8 cellular contexts compared by ENCODE assay signal in genomic region chr14:52729585-52729924, GRCh38. TPM values are rescaled to one million over a fixed set of nuclear protein-coding genes. Genes with fewer than 3 reads are reported as not detected.
DNase-seq lines count a peak whose midpoint lies in the region; ATAC-seq and TF ChIP-seq lines count a peak whose summit lies in the region.

No MANE protein-coding gene starts in this region.

- no peaks in the 10 kb centered on the region for H3K27me3 ChIP-seq in A673 (replicated peaks; ENCODE audit: insufficient read depth, low read depth, low read length, poor library complexity)
- H3K27me3 ChIP-seq in naive thymus-derived CD4-positive, alpha-beta T cell (ENCODE audit: control insufficient read depth in 2 of 2, insufficient read depth in 2 of 2, low read length in 2 of 2): no peaks in the 10 kb centered on the region

- peaks cover 6% of the 10 kb centered on the region for H3K36me3 Mint-ChIP-seq in IgD-negative memory B cell
- H3K36me3 Mint-ChIP-seq in central memory CD8-positive, alpha-beta T cell (ENCODE audit: insufficient read depth): peaks cover 47% of the 10 kb centered on the region
- H3K36me3 Mint-ChIP-seq in naive thymus-derived CD4-positive, alpha-beta T cell: peaks cover 6 to 29% (median 24%) of the 10 kb centered on the region in 5 donors

- no peaks in the 10 kb centered on the region for H3K9me3 ChIP-seq in A673 (ENCODE audit: low read depth, low read length, poor library complexity, severe bottlenecking)
- no peaks in the 10 kb centered on the region for H3K9me3 ChIP-seq in naive thymus-derived CD4-positive, alpha-beta T cell (ENCODE audit: control insufficient read depth in 2 of 3, low read length in 3 of 3)

- no peaks in the 10 kb centered on the region for H3K27me3 Mint-ChIP-seq in IgD-negative memory B cell
- no peaks in the 10 kb centered on the region for H3K27me3 Mint-ChIP-seq in central memory CD8-positive, alpha-beta T cell
- H3K27me3 Mint-ChIP-seq in naive thymus-derived CD4-positive, alpha-beta T cell: no peaks in the 10 kb centered on the region

- 2 to 5% methylated on average over 8 of the region's 8 CpGs for WGBS in lower leg skin, 2 donors

- TF ChIP-seq CTCF in A673 (conservative IDR thresholded peaks at IDR 0.05; ENCODE audit: low read depth, low read length): no peak
- no peak for TF ChIP-seq CTCF in lower leg skin (IDR thresholded peaks at IDR 0.05)

- DNase-seq in A673 (ENCODE audit: low spot score): no peak
- no peak for DNase-seq in central memory CD8-positive, alpha-beta T cell (ENCODE audit: low spot score in 2 of 2)
- DNase-seq in naive thymus-derived CD4-positive, alpha-beta T cell: no peak
- DNase-seq in lower leg skin (ENCODE audit: low spot score in 2 of 2): no peak
- no peak for DNase-seq in cerebellar nuclear complex (lab: John Stamatoyannopoulos, UW)
- no peak for DNase-seq in NCI-H226

- CTCF ChIA-PET in A673 (lab: Charles Lee): no interaction called here
- CTCF ChIA-PET in naive thymus-derived CD4-positive, alpha-beta T cell (lab: Charles Lee): no interaction called here

- peaks cover 26 to 33% (median 28%) of the 10 kb centered on the region in 3 donors for H3K4me1 Mint-ChIP-seq in IgD-negative memory B cell
- H3K4me1 Mint-ChIP-seq in central memory CD8-positive, alpha-beta T cell: peaks cover 18% of the 10 kb centered on the region
- H3K4me1 Mint-ChIP-seq in naive thymus-derived CD4-positive, alpha-beta T cell: peaks cover 16 to 40% (median 31%) of the 10 kb centered on the region in 7 donors

- H3K4me3 ChIP-seq in A673 (ENCODE audit: low read depth, low read length, poor library complexity, severe bottlenecking) (peak overlapping the region; percentile 98), lower leg skin (ENCODE audit: low read depth, poor library complexity, severe bottlenecking) (no peak overlapping the region)
- peak overlapping the region; percentile 88 for H3K4me3 ChIP-seq in naive thymus-derived CD4-positive, alpha-beta T cell (ENCODE audit: low read length)

- H3K4me1 ChIP-seq in A673 (ENCODE audit: insufficient read depth, low read length, poor library complexity, severe bottlenecking): no peaks in the 10 kb centered on the region
- peaks cover 13 to 18% of the 10 kb centered on the region in 2 donors for H3K4me1 ChIP-seq in naive thymus-derived CD4-positive, alpha-beta T cell (ENCODE audit: control insufficient read depth in 2 of 2, insufficient read depth in 2 of 2, low read length in 2 of 2)

- POLR2A ChIA-PET in A673 (lab: Charles Lee; ENCODE audit: low non-redundant PET): interaction anchor here (0.6 kb wide), 1 partner anchor 51 kb away, joined by 3 read pairs; no protein-coding TSS in a partner anchor
- POLR2A ChIA-PET in naive thymus-derived CD4-positive, alpha-beta T cell (lab: Charles Lee): interaction anchor here (0.6 to 11.0 kb wide), 9 partner anchors 8 to 61 kb away, joined by 3 to 119 read pairs (median 5); partner anchors contain the start of genes ERO1A and PSMC6

- no peak for ATAC-seq in central memory CD8-positive, alpha-beta T cell (replicated peaks; ENCODE audit: extremely low read depth, poor library complexity, severe bottlenecking)
- ATAC-seq in naive thymus-derived CD4-positive, alpha-beta T cell: no peak
- no peak for ATAC-seq in HG03175 (IDR thresholded peaks at IDR 0.05; ENCODE audit: unreplicated experiment)

- H3K36me3 ChIP-seq in A673 (ENCODE audit: insufficient read depth, low read length, poor library complexity, severe bottlenecking): peaks cover 41% of the 10 kb centered on the region
- H3K36me3 ChIP-seq in naive thymus-derived CD4-positive, alpha-beta T cell (ENCODE audit: control insufficient read depth in 2 of 3, insufficient read depth in 3 of 3, low read length in 3 of 3): peaks cover 0 to 37% (median 17%) of the 10 kb centered on the region in 3 experiments

- peak overlapping the region; percentile 92 to 96 (median 95) for H3K4me3 Mint-ChIP-seq in IgD-negative memory B cell
- H3K4me3 Mint-ChIP-seq in central memory CD8-positive, alpha-beta T cell: peak overlapping the region; percentile 92
- peak overlapping the region; percentile 87 to 95 (median 94) for H3K4me3 Mint-ChIP-seq in naive thymus-derived CD4-positive, alpha-beta T cell

- intact Hi-C loops in A673 (cut with micrococcal nuclease; ENCODE audit: unreplicated experiment): no loop called here
- intact Hi-C loops in naive thymus-derived CD4-positive, alpha-beta T cell (cut with micrococcal nuclease): loop anchor here in 1 of 2 donors (1.0 to 10.0 kb wide), 2 partner anchors 177 to 1635 kb away; partner anchors contain the start of genes GPR137C, TRIM9 and TXNDC16
- intact Hi-C loops in lower leg skin (cut with DNase I; ENCODE audit: low total_unique reads): no loop called here

- no peaks in the 10 kb centered on the region for H3K9me3 Mint-ChIP-seq in IgD-negative memory B cell
- no peaks in the 10 kb centered on the region for H3K9me3 Mint-ChIP-seq in central memory CD8-positive, alpha-beta T cell
- peaks cover 0 to 1% (median 0%) of the 10 kb centered on the region in 11 donors for H3K9me3 Mint-ChIP-seq in naive thymus-derived CD4-positive, alpha-beta T cell

- TF ChIP-seq POLR2A in lower leg skin (IDR thresholded peaks at IDR 0.05): no peak

- no peak overlapping the region for H3K27ac ChIP-seq in A673 (ENCODE audit: low read depth, low read length, poor library complexity, severe bottlenecking)
- H3K27ac ChIP-seq in naive thymus-derived CD4-positive, alpha-beta T cell (ENCODE audit: low read depth, low read length): peak overlapping the region; percentile 94

- H3K27ac Mint-ChIP-seq in IgD-negative memory B cell: peak overlapping the region; percentile 67 to 96 (median 94)
- H3K27ac Mint-ChIP-seq in central memory CD8-positive, alpha-beta T cell (ENCODE audit: low read depth): peak overlapping the region; percentile 53
- H3K27ac Mint-ChIP-seq in naive thymus-derived CD4-positive, alpha-beta T cell: peak overlapping the region; percentile 84 to 97 (median 89)

- no TSS peak for BruUV-seq in A673 (replicated peaks; lab: Mats Ljungman, UMichigan)

RNA-seq across cellular contexts. Expression of gene STYX, which starts 0.4 kb away (rescaled TPM):
- 8.7 and 9.4 TPM in 2 replicates for total RNA-seq in A673 (2021)
- 14.1 TPM for polyA plus RNA-seq in IgD-negative memory B cell
- total RNA-seq in naive thymus-derived CD4-positive, alpha-beta T cell: 10 to 100 TPM; 23.9 to 45.3 (median 29.2) TPM
- 10 to 100 TPM; 17.2 to 42.8 TPM for polyA plus RNA-seq in naive thymus-derived CD4-positive, alpha-beta T cell
- 10 to 100 TPM; 12.4 to 13.3 (median 13.0) TPM for total RNA-seq in lower leg skin

RNA-seq across cellular contexts. Expression of gene PSMC6, which starts 22.6 kb away (rescaled TPM):
- total RNA-seq in A673 (2021) (177 and 190 TPM in 2 replicates), lower leg skin (10 to 100 TPM; 69.3 to 79.7 (median 75.9) TPM)
- 56.2 TPM for polyA plus RNA-seq in IgD-negative memory B cell
- total RNA-seq in naive thymus-derived CD4-positive, alpha-beta T cell: 100 to 1,000 TPM in 1 of 5 experiments, 10 to 100 TPM in 4; 84.8 to 131 (median 95.9) TPM
- polyA plus RNA-seq in naive thymus-derived CD4-positive, alpha-beta T cell: 10 to 100 TPM; 63.8 to 64.4 TPM

RNA-seq across cellular contexts. Expression of gene ERO1A, which starts 34.2 kb away (rescaled TPM):
- total RNA-seq in A673 (2021): 45.9 and 52.1 TPM in 2 replicates
- polyA plus RNA-seq in IgD-negative memory B cell: 23.6 TPM
- 100 to 1,000 TPM in 1 of 5 experiments, 10 to 100 TPM in 4; 65.3 to 201 (median 68.7) TPM for total RNA-seq in naive thymus-derived CD4-positive, alpha-beta T cell
- polyA plus RNA-seq in naive thymus-derived CD4-positive, alpha-beta T cell: 10 to 100 TPM; 32.1 to 33.8 TPM
- total RNA-seq in lower leg skin: 10 to 100 TPM; 35.8 to 54.5 (median 44.0) TPM
